ENCODE assay signal across 8 cellular contexts in genomic region chr6:107957909-107958688, GRCh38. TPM values are rescaled to one million over a fixed set of nuclear protein-coding genes. Genes with fewer than 3 reads are reported as not detected.
DNase-seq lines count a peak whose midpoint lies in the region; ATAC-seq and TF ChIP-seq lines count a peak whose summit lies in the region.

A gene with protein sequence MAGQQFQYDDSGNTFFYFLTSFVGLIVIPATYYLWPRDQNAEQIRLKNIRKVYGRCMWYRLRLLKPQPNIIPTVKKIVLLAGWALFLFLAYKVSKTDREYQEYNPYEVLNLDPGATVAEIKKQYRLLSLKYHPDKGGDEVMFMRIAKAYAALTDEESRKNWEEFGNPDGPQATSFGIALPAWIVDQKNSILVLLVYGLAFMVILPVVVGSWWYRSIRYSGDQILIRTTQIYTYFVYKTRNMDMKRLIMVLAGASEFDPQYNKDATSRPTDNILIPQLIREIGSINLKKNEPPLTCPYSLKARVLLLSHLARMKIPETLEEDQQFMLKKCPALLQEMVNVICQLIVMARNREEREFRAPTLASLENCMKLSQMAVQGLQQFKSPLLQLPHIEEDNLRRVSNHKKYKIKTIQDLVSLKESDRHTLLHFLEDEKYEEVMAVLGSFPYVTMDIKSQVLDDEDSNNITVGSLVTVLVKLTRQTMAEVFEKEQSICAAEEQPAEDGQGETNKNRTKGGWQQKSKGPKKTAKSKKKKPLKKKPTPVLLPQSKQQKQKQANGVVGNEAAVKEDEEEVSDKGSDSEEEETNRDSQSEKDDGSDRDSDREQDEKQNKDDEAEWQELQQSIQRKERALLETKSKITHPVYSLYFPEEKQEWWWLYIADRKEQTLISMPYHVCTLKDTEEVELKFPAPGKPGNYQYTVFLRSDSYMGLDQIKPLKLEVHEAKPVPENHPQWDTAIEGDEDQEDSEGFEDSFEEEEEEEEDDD (minus strand): TSS chr6:107958208. CDS start chr6:107958009, 199 bp downstream.

- peak; percentile 69 for DNase-seq in BJ (ENCODE audit: low read depth)
- peak; percentile 97 for DNase-seq in GM19240 (ENCODE audit: insufficient read length, low spot score)
- peak; percentile 68 for DNase-seq in NCI-H524 treated with DMSO at 0.1 percent for 48 hours (lab: John Stamatoyannopoulos, UW)
- peak; percentile 96 for DNase-seq in activated CD4-positive, alpha-beta T cell treated with anti-CD3 and anti-CD28 coated beads for 4 hours
- peak; percentile 98 for DNase-seq in choroid plexus epithelial cell (ENCODE audit: low read depth)
- peak; percentile 94 to 97 (median 96) for DNase-seq in stimulated activated CD4-positive, alpha-beta T cell treated with anti-CD3 and anti-CD28 coated beads, Interleukin-1b, Interleukin-23, amount 100 ng/mL, for 24 hours (ENCODE audit: low read depth in 4 of 4, low spot score in 1 of 4)

- TF ChIP-seq CTCF in BJ (IDR thresholded peaks at IDR 0.05; ENCODE audit: insufficient read depth, low read depth, low read length) (no peak), choroid plexus epithelial cell (conservative IDR thresholded peaks at IDR 0.05; ENCODE audit: low read depth, low read length) (no peak)

- H3K27me3 ChIP-seq in BJ (ENCODE audit: control insufficient read depth, insufficient read depth, low read length) (no peaks in the 10 kb centered on the region), layer of hippocampus (ENCODE audit: control insufficient read depth, insufficient read depth, low read length) (no peaks in the 10 kb centered on the region)

- POLR2A ChIA-PET in BJ (lab: Charles Lee) = no interaction called here

- no peaks in the 10 kb centered on the region for H3K36me3 ChIP-seq in BJ (ENCODE audit: control insufficient read depth, insufficient read depth, low read length)

- H3K4me3 ChIP-seq in BJ (ENCODE audit: low read depth, low read length) = peak within 1 kb of the TSS; percentile 68
- H3K4me3 ChIP-seq in choroid plexus epithelial cell (ENCODE audit: low read depth, low read length) = peak within 1 kb of the TSS; percentile 98

- CTCF ChIA-PET in BJ (lab: Yijun Ruan, JAX) = no interaction called here

- H3K27ac ChIP-seq in layer of hippocampus (ENCODE audit: low read depth, low read length) = peak within 1 kb of the TSS; percentile 81

- ATAC-seq in HG03457 (IDR thresholded peaks at IDR 0.05; ENCODE audit: unreplicated experiment) = peak; percentile 89

RNA-seq across cellular contexts. Expression of the gene that starts here (rescaled TPM):
- polyA plus RNA-seq in BJ (2011; rRNA removed) = 17.6 and 49.8 TPM in 2 replicates
- polyA minus RNA-seq in BJ (2011; rRNA and poly(A)+ RNA removed) = 12.5 and 18.0 TPM in 2 replicates

Comparison
In these comparisons a context has a peak if more than half of its experiments do, and no peak if none do; other contexts are left out.
1. Peak in every context shown above with its lines: DNase-seq, ATAC-seq, H3K4me3 ChIP-seq and H3K27ac ChIP-seq.